In genomic region chr9:90441814-90442213, GRCh38 we compare ENCODE assay signal across 27 cellular contexts.
DNase-seq lines count a peak whose midpoint lies in the region; ATAC-seq, FAIRE-seq and TF ChIP-seq lines count a peak whose summit lies in the region.
"Had no signal": no experiment of that assay in that cellular context is flagged by ENCODE, and none has a peak within 500 bp of the region (broad histone marks: within the 10 kb centered on the region; RNA-seq: fewer than 3 reads in every experiment).

No MANE protein-coding gene starts in this region.

- ATAC-seq in left lung (peak; percentile 86), HG03520 (IDR thresholded peaks at IDR 0.05; ENCODE audit: unreplicated experiment) (no peak)
- ATAC-seq: left colon; naive thymus-derived CD8-positive, alpha-beta T cell; sciatic nerve had no signal

- no peaks in the 10 kb centered on the region for H3K36me3 ChIP-seq in left lung
- H3K36me3 ChIP-seq: brain microvascular endothelial cell, transverse colon had no signal

- peak; percentile 89 for DNase-seq in DMS53 (lab: John Stamatoyannopoulos, UW)
- DNase-seq in NCI-H187 treated with DMSO at 0.1 percent for 48 hours (lab: John Stamatoyannopoulos, UW): peak; percentile 18
- DNase-seq in RCC 7860 (ENCODE audit: low spot score): peak; percentile 94
- peak in 1 of 2 donors; percentile 37 for DNase-seq in left lung
- DNase-seq in H54 (ENCODE audit: insufficient read length, low spot score): no peak
- DNase-seq in midbrain (lab: John Stamatoyannopoulos, UW): no peak
- DNase-seq in T-helper 9 cell: no peak
- DNase-seq: activated CD4-positive, alpha-beta T cell treated with anti-CD3 and anti-CD28 coated beads, Interleukin-2, amount 50 U/mL, for 48 hours; activated effector memory CD4-positive, alpha-beta T cell treated with anti-CD3 and anti-CD28 coated beads, Interleukin-2, amount 50 U/mL, for 16 hours; activated T-cell treated with anti-CD3 and anti-CD28 coated beads for 4 hours; brain microvascular endothelial cell; CD4-positive, alpha-beta T cell; cortex of kidney; glutamatergic neuron; HFFc6; Kasumi-1; left colon; naive thymus-derived CD8-positive, alpha-beta T cell; NCI-H1048; NCI-H446; stimulated activated CD8-positive, alpha-beta memory T cell treated with anti-CD3 and anti-CD28 coated beads, Interleukin-4, amount 100 ng/mL, for 48 hours; T-helper 2 cell; transverse colon had no signal

- H3K9me3 ChIP-seq in left lung: peaks cover 0 to 5% of the 10 kb centered on the region in 2 donors

- no peaks in the 10 kb centered on the region for H3K4me1 ChIP-seq in left lung
- H3K4me1 ChIP-seq: transverse colon had no signal

- intact Hi-C loops in left lung (cut with DNase I): no loop called here

- TF ChIP-seq CTCF in left lung (IDR thresholded peaks at IDR 0.05): no peak

- no peak for TF ChIP-seq POLR2A in H54 (IDR thresholded peaks at IDR 0.05; ENCODE audit: low read depth, low read length)

- H3K27ac ChIP-seq in left lung: no peak overlapping the region
- H3K27ac ChIP-seq: brain microvascular endothelial cell, SK-N-MC, transverse colon had no signal

- H3K27me3 ChIP-seq in left lung: no peaks in the 10 kb centered on the region
- H3K27me3 ChIP-seq: brain microvascular endothelial cell had no signal

- FAIRE-seq in RCC 7860 (lab: Jason Lieb, UNC): peak; percentile 94
- no peak for FAIRE-seq in H54 (lab: Jason Lieb, UNC)
- FAIRE-seq: GM12891 had no signal

- no peak overlapping the region for H3K4me3 ChIP-seq in left lung
- H3K4me3 ChIP-seq: SK-N-MC, transverse colon had no signal

Comparison
In these comparisons a context has a peak if more than half of its experiments do, and no peak if none do; other contexts are left out.
1. DNase-seq: peak in DMS53 (single experiment), NCI-H187 treated with DMSO at 0.1 percent for 48 hours (single experiment) and RCC 7860 (single experiment); none in H54 (single experiment), midbrain (single experiment) and T-helper 9 cell (single experiment).